Comparison of ENCODE assay signal across 8 cellular contexts in the genomic region with DNA sequence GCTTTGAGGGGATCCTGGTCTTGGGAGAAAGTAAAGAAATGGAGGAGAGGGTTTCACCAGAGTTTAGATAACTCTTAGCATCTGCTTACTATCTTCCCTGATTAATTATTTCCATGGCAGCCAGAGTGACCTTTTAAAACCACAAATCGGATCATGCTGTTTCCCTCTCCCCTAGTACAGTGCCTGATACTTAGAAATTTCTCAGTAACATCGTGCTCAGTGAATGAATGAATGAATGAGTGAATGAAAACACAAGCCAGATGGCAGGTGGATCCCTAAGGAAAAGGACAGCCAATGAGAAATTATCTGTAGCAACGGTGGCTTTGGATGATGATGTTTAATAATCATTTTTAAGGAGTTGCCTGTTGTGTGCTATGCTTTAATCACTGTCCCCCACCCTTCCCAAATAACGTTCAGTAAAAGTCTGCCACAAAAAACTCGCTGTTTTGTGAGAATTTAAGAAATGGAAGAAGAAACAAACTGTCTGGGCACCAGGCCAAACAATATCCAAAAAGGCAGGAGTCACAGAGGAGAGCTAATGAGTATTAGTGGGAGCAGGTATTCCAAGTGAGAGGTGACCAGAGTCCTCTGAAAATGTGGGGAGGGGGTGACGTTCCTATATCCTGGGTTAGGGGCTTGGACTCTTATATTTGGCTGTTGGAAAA. TPM values are rescaled to one million over a fixed set of nuclear protein-coding genes. Genes with fewer than 3 reads are reported as not detected.
A peak's percentile ranks its signal among the peaks of the same experiment; 100 is the strongest.
DNase-seq lines count a peak whose midpoint lies in the region; ATAC-seq lines count a peak whose summit lies in the region.

No MANE protein-coding gene starts in this region.

- peak overlapping the region; percentile 36 for H3K4me3 ChIP-seq in endocrine pancreas (ENCODE audit: control insufficient read depth, insufficient read depth, low read length)
- H3K4me3 ChIP-seq in skeletal muscle satellite cell (ENCODE audit: low read length): peak overlapping the region; percentile 49

- H3K36me3 ChIP-seq in endocrine pancreas (ENCODE audit: control insufficient read depth, insufficient read depth, low read length) (no peaks in the 10 kb centered on the region), skeletal muscle satellite cell (ENCODE audit: insufficient read depth, low read length) (no peaks in the 10 kb centered on the region)

- H3K9me3 ChIP-seq in endocrine pancreas (ENCODE audit: control insufficient read depth, low read length): no peaks in the 10 kb centered on the region
- H3K9me3 ChIP-seq in skeletal muscle satellite cell (replicated peaks; ENCODE audit: low read length): no peaks in the 10 kb centered on the region

- H3K27me3 ChIP-seq in endocrine pancreas (ENCODE audit: control insufficient read depth, insufficient read depth, low read length): no peaks in the 10 kb centered on the region
- H3K27me3 ChIP-seq in skeletal muscle satellite cell (ENCODE audit: control insufficient read depth, insufficient read depth, low read length): peaks cover 9% of the 10 kb centered on the region

- DNase-seq in NCI-H446 (lab: John Stamatoyannopoulos, UW): peak; percentile 23 to 28
- no peak for DNase-seq in NCI-H446 treated with DMSO at 0.1 percent for 48 hours (lab: John Stamatoyannopoulos, UW)
- peak; percentile 72 for DNase-seq in NCI-H82 (lab: John Stamatoyannopoulos, UW)
- DNase-seq in cerebellar nuclear complex (lab: John Stamatoyannopoulos, UW): no peak

- peak overlapping the region; percentile 67 for H3K4me2 ChIP-seq in skeletal muscle satellite cell (ENCODE audit: low read length)

- ATAC-seq in GM19397 (IDR thresholded peaks at IDR 0.05; ENCODE audit: unreplicated experiment): no peak
- ATAC-seq in GM21367 (IDR thresholded peaks at IDR 0.05; ENCODE audit: unreplicated experiment): no peak

- H3K9ac ChIP-seq in endocrine pancreas (ENCODE audit: control insufficient read depth, insufficient read depth, low read length) (no peak overlapping the region), skeletal muscle satellite cell (ENCODE audit: low read depth, low read length) (no peak overlapping the region)

- peaks cover 8% of the 10 kb centered on the region for H3K4me1 ChIP-seq in endocrine pancreas (ENCODE audit: control insufficient read depth, insufficient read depth, low read length)
- H3K4me1 ChIP-seq in skeletal muscle satellite cell (ENCODE audit: control insufficient read depth, insufficient read depth, low read length): peaks cover 18% of the 10 kb centered on the region

RNA-seq across cellular contexts. Expression of a gene that starts 0.7 kb away (rescaled TPM):
- total RNA-seq in skeletal muscle satellite cell (2012; rRNA removed): 30.9 and 31.0 TPM in 2 replicates

RNA-seq across cellular contexts. Expression of a gene that starts 55.7 kb away (rescaled TPM):
- total RNA-seq in skeletal muscle satellite cell (2012; rRNA removed): 0.25 TPM in 1 of 2 replicates, not detected in the other

Comparison
In these comparisons a context has a peak if more than half of its experiments do, and no peak if none do; other contexts are left out.
1. DNase-seq: peak in NCI-H446 (2 of 2) and NCI-H82 (single experiment); none in NCI-H446 treated with DMSO at 0.1 percent for 48 hours (single experiment) and cerebellar nuclear complex (0 of 2).